Comparison of ENCODE assay signal across 9 cellular contexts in genomic region chr5:23977996-23978395, GRCh38.
A peak's percentile ranks its signal among the peaks of the same experiment; 100 is the strongest.
DNase-seq lines count a peak whose midpoint lies in the region; ATAC-seq and TF ChIP-seq lines count a peak whose summit lies in the region.
"Had no signal": no experiment of that assay in that cellular context is flagged by ENCODE, and none has a peak within 500 bp of the region (broad histone marks: within the 10 kb centered on the region; RNA-seq: fewer than 3 reads in every experiment).

No MANE protein-coding gene starts in this region.

- H3K27ac ChIP-seq in C4-2B (no peak overlapping the region), PC-9 (no peak overlapping the region)

- H2AFZ ChIP-seq in PC-9 = no peak overlapping the region

- peaks cover 28% of the 10 kb centered on the region for H3K9me3 Mint-ChIP-seq in activated T-helper 17 cell treated with anti-CD3 and anti-CD28 coated beads, Interleukin-2, amount 50 U/mL, for 72 hours

- BruUV-seq in PC-9 (replicated peaks; lab: Mats Ljungman, UMichigan) = no TSS peak

- H3K9me2 ChIP-seq in PC-9 (ENCODE audit: insufficient read depth) = no peaks in the 10 kb centered on the region

- DNase-seq in GM12865 (ENCODE audit: low read depth) (peak; percentile 6), PC-9 (peak in 1 of 2 experiments; percentile 23), fibroblast of the aortic adventitia (ENCODE audit: low read depth) (no peak), sciatic nerve (ENCODE audit: low spot score) (no peak)
- DNase-seq: NCI-H446 had no signal

- H3K9me3 ChIP-seq in PC-9 (ENCODE audit: insufficient read depth, low read depth) = no peaks in the 10 kb centered on the region; the same call in 1 of the 2 replicates

- H3K4me1 ChIP-seq in PC-9 (replicated peaks; ENCODE audit: insufficient read depth) = no peaks in the 10 kb centered on the region

- no peaks in the 10 kb centered on the region for H3K27me3 Mint-ChIP-seq in activated T-helper 17 cell treated with anti-CD3 and anti-CD28 coated beads, Interleukin-2, amount 50 U/mL, for 72 hours

- TF ChIP-seq CTCF in C4-2B (conservative IDR thresholded peaks at IDR 0.05) (peak; percentile 64), GM12865 (IDR thresholded peaks at IDR 0.05; ENCODE audit: insufficient read depth, low read depth, low read length, missing control alignments) (peak; percentile 15), PC-9 (conservative IDR thresholded peaks at IDR 0.05) (peak; percentile 66), fibroblast of the aortic adventitia (IDR thresholded peaks at IDR 0.05; ENCODE audit: insufficient read depth, low read length) (peak; percentile 28)

- CTCF ChIA-PET in PC-9 (lab: Charles Lee) = no interaction called here

- H3K79me2 ChIP-seq in PC-9 (ENCODE audit: low read depth) = no peaks in the 10 kb centered on the region

- no peak for ATAC-seq in GM19035 (IDR thresholded peaks at IDR 0.05; ENCODE audit: unreplicated experiment)
- ATAC-seq in activated T-helper 17 cell treated with anti-CD3 and anti-CD28 coated beads, Interleukin-2, amount 50 U/mL, for 72 hours (replicated peaks) = no peak
- ATAC-seq in sciatic nerve = no peak
- ATAC-seq in HG03469 (IDR thresholded peaks at IDR 0.05; ENCODE audit: unreplicated experiment) = no peak

- no peaks in the 10 kb centered on the region for H3K4me1 Mint-ChIP-seq in activated T-helper 17 cell treated with anti-CD3 and anti-CD28 coated beads, Interleukin-2, amount 50 U/mL, for 72 hours

- H3F3A ChIP-seq in PC-9 (ENCODE audit: insufficient read depth, low read depth) = no peaks in the 10 kb centered on the region

- POLR2A ChIA-PET in PC-9 (lab: Charles Lee; ENCODE audit: unreplicated experiment) = no interaction called here

- no peak overlapping the region for H3K4me3 Mint-ChIP-seq in activated T-helper 17 cell treated with anti-CD3 and anti-CD28 coated beads, Interleukin-2, amount 50 U/mL, for 72 hours

- no peaks in the 10 kb centered on the region for H4K20me1 ChIP-seq in PC-9 (ENCODE audit: insufficient read depth)

- H3K27me3 ChIP-seq in PC-9 (ENCODE audit: insufficient read depth, low read depth) = no peaks in the 10 kb centered on the region

- H3K36me3 Mint-ChIP-seq in activated T-helper 17 cell treated with anti-CD3 and anti-CD28 coated beads, Interleukin-2, amount 50 U/mL, for 72 hours (ENCODE audit: low read depth) = no peaks in the 10 kb centered on the region

- H3K4me3 ChIP-seq in GM12865 (ENCODE audit: low read depth, low read length) (no peak overlapping the region), PC-9 (no peak overlapping the region), fibroblast of the aortic adventitia (ENCODE audit: low read depth, low read length) (no peak overlapping the region)

- intact Hi-C loops in PC-9 (cut with micrococcal nuclease; ENCODE audit: unreplicated experiment) = loop anchor here (1.0 kb wide), 1 partner anchor 132 kb away; no protein-coding TSS in a partner anchor
- intact Hi-C loops in sciatic nerve (cut with DNase I) = loop anchor here (2.0 kb wide), 1 partner anchor 55 kb away; no protein-coding TSS in a partner anchor

- H3K4me2 ChIP-seq in PC-9 = no peak overlapping the region

- no peaks in the 10 kb centered on the region for H3K36me3 ChIP-seq in PC-9 (ENCODE audit: low read depth)

- H3K27ac Mint-ChIP-seq in activated T-helper 17 cell treated with anti-CD3 and anti-CD28 coated beads, Interleukin-2, amount 50 U/mL, for 72 hours = no peak overlapping the region

Comparison
In these comparisons a context has a peak if more than half of its experiments do, and no peak if none do; other contexts are left out.
1. CTCF ChIP-seq: peak in every context shown above with its lines; median percentile 66 in PC-9; 64 in C4-2B; 28 in fibroblast of the aortic adventitia; 15 in GM12865.